Comparison of ENCODE assay signal across 10 cellular contexts in genomic region chr3:119628816-119629445, GRCh38. TPM values are rescaled to one million over a fixed set of nuclear protein-coding genes. Genes with fewer than 3 reads are reported as not detected.
DNase-seq lines count a peak whose midpoint lies in the region; ATAC-seq and TF ChIP-seq lines count a peak whose summit lies in the region.
"Had no signal": no experiment of that assay in that cellular context is flagged by ENCODE, and none has a peak within 500 bp of the region (broad histone marks: within the 10 kb centered on the region; RNA-seq: fewer than 3 reads in every experiment).

No MANE protein-coding gene starts in this region.

- no peak for TF ChIP-seq POLR2A in IMR-90 (IDR thresholded peaks at IDR 0.05; ENCODE audit: low read depth, low read length)

- dilution Hi-C loops in IMR-90 (cut with HindIII; ENCODE audit: low sequenced_read_pairs, unreplicated experiment), result no loop called here

- H3K56ac ChIP-seq in IMR-90 (ENCODE audit: extremely low read depth, insufficient read depth, low read length), result no peak overlapping the region

- H3K14ac ChIP-seq in IMR-90 (replicated peaks; ENCODE audit: low read depth, low read length), result no peak overlapping the region

- no peak overlapping the region for H3K4me3 ChIP-seq in IMR-90 (ENCODE audit: insufficient read depth, low read depth, low read length)
- H3K4me3 ChIP-seq in left lung, result no peak overlapping the region
- no peak overlapping the region for H3K4me3 ChIP-seq in SJCRH30
- no peak overlapping the region for H3K4me3 ChIP-seq in OCI-LY7 (ENCODE audit: low read depth, low read length, poor library complexity, severe bottlenecking)

- H3K36me3 ChIP-seq in IMR-90 (ENCODE audit: control insufficient read depth, insufficient read depth, low read length) (no peaks in the 10 kb centered on the region), left lung (no peaks in the 10 kb centered on the region), SJCRH30 (no peaks in the 10 kb centered on the region), OCI-LY7 (ENCODE audit: insufficient read depth, low read length) (no peaks in the 10 kb centered on the region)

- no CpG with 5 or more reads among the region's 1 CpG for WGBS in IMR-90 (ENCODE audit: extremely low coverage in 2 of 2, insufficient read length in 1 of 2), 2 experiments

- no peak overlapping the region for H2BK120ac ChIP-seq in IMR-90 (ENCODE audit: low read depth, low read length)

- no peak overlapping the region for H2BK5ac ChIP-seq in IMR-90 (ENCODE audit: low read depth, low read length, poor library complexity, severe bottlenecking)

- no peak overlapping the region for H3K9ac ChIP-seq in IMR-90 (ENCODE audit: low read depth, low read length)
- H3K9ac ChIP-seq: KMS-11 had no signal

- no peaks in the 10 kb centered on the region for H3K9me2 ChIP-seq in OCI-LY7 (ENCODE audit: insufficient read depth, low read length)

- intact Hi-C loops in IMR-90 (cut with micrococcal nuclease), result no loop called here
- intact Hi-C loops in left lung (cut with DNase I), result no loop called here
- intact Hi-C loops in OCI-LY7 (cut with micrococcal nuclease; ENCODE audit: unreplicated experiment), result no loop called here

- H3K27me3 ChIP-seq in IMR-90 (ENCODE audit: control insufficient read depth, insufficient read depth, low read length), result peaks cover 4% of the 10 kb centered on the region; the same call in 1 of the 2 replicates
- no peaks in the 10 kb centered on the region for H3K27me3 ChIP-seq in left lung
- no peaks in the 10 kb centered on the region for H3K27me3 ChIP-seq in SJCRH30

- TF ChIP-seq CTCF in IMR-90 (conservative IDR thresholded peaks at IDR 0.05; ENCODE audit: low read depth, low read length), result no peak
- no peak for TF ChIP-seq CTCF in left lung (IDR thresholded peaks at IDR 0.05)
- no peak for TF ChIP-seq CTCF in OCI-LY7 (conservative IDR thresholded peaks at IDR 0.05; ENCODE audit: low read length)

- H3K4me2 ChIP-seq in IMR-90 (ENCODE audit: low read depth, low read length) (no peak overlapping the region), OCI-LY7 (ENCODE audit: low read length) (no peak overlapping the region)
- H3K4me2 ChIP-seq: KMS-11 had no signal

- H3K4me1 ChIP-seq in IMR-90 (ENCODE audit: control insufficient read depth, insufficient read depth, low read length) (peaks cover 10% of the 10 kb centered on the region), left lung (peaks cover 11 to 56% of the 10 kb centered on the region in 2 donors), SJCRH30 (peaks cover 7% of the 10 kb centered on the region; the same call in 1 of the 2 replicates), OCI-LY7 (ENCODE audit: insufficient read depth, low read length, poor library complexity, severe bottlenecking) (no peaks in the 10 kb centered on the region)

- POLR2A ChIA-PET in IMR-90 (lab: Charles Lee; ENCODE audit: unreplicated experiment) (no interaction called here), OCI-LY7 (lab: Charles Lee) (interaction anchor here (0.6 kb wide), 1 partner anchor 1906 kb away, joined by 3 read pairs; no protein-coding TSS in a partner anchor)

- no peaks in the 10 kb centered on the region for H3K79me2 ChIP-seq in OCI-LY7 (ENCODE audit: insufficient read depth, low read depth, low read length)

- no peak overlapping the region for H2AK9ac ChIP-seq in IMR-90 (replicated peaks; ENCODE audit: low read depth, low read length, poor library complexity)

- in situ Hi-C loops in IMR-90 (cut with MboI; ENCODE audit: low sequenced_read_pairs), result no loop called here

- H3K27ac ChIP-seq in IMR-90 (ENCODE audit: insufficient read depth, low read length), result no peak overlapping the region
- peak overlapping the region; percentile 61 to 74 for H3K27ac ChIP-seq in left lung
- no peak overlapping the region for H3K27ac ChIP-seq in SJCRH30
- no peak overlapping the region for H3K27ac ChIP-seq in OCI-LY7 (ENCODE audit: low read depth, low read length, poor library complexity, severe bottlenecking)
- H3K27ac ChIP-seq: KMS-11 had no signal

- H3K9me3 ChIP-seq in IMR-90 (ENCODE audit: control insufficient read depth, insufficient read depth, low read length), result no peaks in the 10 kb centered on the region; the same call in 1 of the 2 replicates
- no peaks in the 10 kb centered on the region for H3K9me3 ChIP-seq in left lung
- H3K9me3 ChIP-seq in SJCRH30 (replicated peaks), result no peaks in the 10 kb centered on the region
- no peaks in the 10 kb centered on the region for H3K9me3 ChIP-seq in OCI-LY7 (ENCODE audit: low read length)

- no peaks in the 10 kb centered on the region for H3K79me1 ChIP-seq in IMR-90 (ENCODE audit: low read depth in 1 of 2, low read length in 2 of 2)

- no peak overlapping the region for H2BK20ac ChIP-seq in IMR-90 (ENCODE audit: low read depth, low read length)

- CTCF ChIA-PET in IMR-90 (lab: Yijun Ruan, JAX), result no interaction called here
- CTCF ChIA-PET in OCI-LY7 (lab: Charles Lee; ENCODE audit: unreplicated experiment), result no interaction called here

- peak; percentile 48 for DNase-seq in GM04504 (ENCODE audit: low read depth)
- no peak for DNase-seq in IMR-90
- DNase-seq in left lung, result no peak
- no peak for DNase-seq in GF-D8 (lab: John Stamatoyannopoulos, UW)
- DNase-seq in SJCRH30, result no peak
- no peak for DNase-seq in NCI-H82 treated with DMSO at 0.1 percent for 48 hours (lab: John Stamatoyannopoulos, UW; ENCODE audit: unreplicated experiment)
- no peak for DNase-seq in OCI-LY7 (ENCODE audit: low spot score)
- DNase-seq: GDM1 had no signal

- no peak for TF ChIP-seq RAD21 in IMR-90 (IDR thresholded peaks at IDR 0.05; ENCODE audit: low read length)

- H2AK5ac ChIP-seq in IMR-90 (ENCODE audit: low read depth, low read length), result no peak overlapping the region; the same call in 1 of the 2 replicates

- no peak overlapping the region for H3K23ac ChIP-seq in IMR-90 (ENCODE audit: low read depth, low read length)

- H2BK15ac ChIP-seq in IMR-90 (ENCODE audit: low read depth, low read length), result peak overlapping the region; percentile 59; the same call in 1 of the 3 replicates

- H4K8ac ChIP-seq in IMR-90 (ENCODE audit: low read depth in 2 of 2, low read length in 2 of 2), result no peak overlapping the region

- ATAC-seq in GM21423 (IDR thresholded peaks at IDR 0.05; ENCODE audit: unreplicated experiment), result peak; percentile 24
- no peak for ATAC-seq in IMR-90 (ENCODE audit: low read depth)
- ATAC-seq in left lung, result peak; percentile 45

- no peaks in the 10 kb centered on the region; the same call in 1 of the 2 replicates for H3K9me1 ChIP-seq in IMR-90 (ENCODE audit: insufficient read depth, low read length)

- H4K20me1 ChIP-seq in IMR-90 (ENCODE audit: insufficient read depth, low read length) (no peaks in the 10 kb centered on the region), OCI-LY7 (ENCODE audit: insufficient read depth, low read length) (no peaks in the 10 kb centered on the region)

- no peak overlapping the region for H3K18ac ChIP-seq in IMR-90 (ENCODE audit: low read depth, low read length)

- H3K4ac ChIP-seq in IMR-90 (ENCODE audit: low read depth, low read length), result no peak overlapping the region; the same call in 1 of the 2 replicates

- H2AFZ ChIP-seq in IMR-90 (replicated peaks; ENCODE audit: low read length, poor library complexity) (no peak overlapping the region), OCI-LY7 (ENCODE audit: low read length) (no peak overlapping the region)

- H4K5ac ChIP-seq in IMR-90 (ENCODE audit: low read depth, low read length), result no peak overlapping the region

- no peak overlapping the region for H4K91ac ChIP-seq in IMR-90 (ENCODE audit: insufficient read depth, low read depth, low read length)

- no TSS peak for BruUV-seq in IMR-90 (replicated peaks; lab: Mats Ljungman, UMichigan)
- BruUV-seq in OCI-LY7 (replicated peaks; lab: Mats Ljungman, UMichigan), result no TSS peak

TF ChIP-seq in IMR-90, 13 proteins besides CTCF, POLR2A, EP300 and RAD21 (continues in another document):
- TF ChIP-seq CEBPB (IDR thresholded peaks at IDR 0.05; ENCODE audit: low read depth, low read length), result no peak
- no peak for TF ChIP-seq FOS (IDR thresholded peaks at IDR 0.05; ENCODE audit: low read depth, low read length)
- TF ChIP-seq BHLHE40 (IDR thresholded peaks at IDR 0.05; ENCODE audit: low read depth, low read length), result no peak
- no peak for TF ChIP-seq RCOR1 (IDR thresholded peaks at IDR 0.05; ENCODE audit: insufficient replicate concordance, low read length)

RNA-seq across cellular contexts. Expression of gene PLA1A, which starts 31.2 kb away (rescaled TPM):
- total RNA-seq in IMR-90 (2012; rRNA removed) (not detected in 2 replicates), left lung (10 to 100 TPM; 10.6 to 14.5 TPM), OCI-LY7 (2022) (not detected in 2 replicates)
- polyA plus RNA-seq in IMR-90 (2012; rRNA removed), result not detected in 2 replicates
- not detected in 2 replicates for polyA plus RNA-seq in IMR-90 (2012; cell fraction: cytosol; rRNA removed)
- polyA plus RNA-seq in IMR-90 (2012; cell fraction: nucleus; rRNA removed; ENCODE audit: low replicate concordance), result not detected in 2 replicates
- 1.2 and 1.4 TPM in 2 replicates for total RNA-seq in SJCRH30 (2014; rRNA removed; shearing (Covaris generic))
- not detected in 2 replicates for total RNA-seq in OCI-LY7 (2014; rRNA removed; shearing (Covaris generic))

RNA-seq across cellular contexts. Expression of gene POPDC2, which starts 31.5 kb away (rescaled TPM):
- total RNA-seq in IMR-90 (2012; rRNA removed) (under 0.01 TPM in 2 replicates), left lung (1 to 10 TPM; 1.3 to 3.4 TPM), OCI-LY7 (2022) (0.96 and 1.3 TPM in 2 replicates)
- 0.29 and 0.32 TPM in 2 replicates for polyA plus RNA-seq in IMR-90 (2012; rRNA removed)
- 0.05 and 0.11 TPM in 2 replicates for polyA plus RNA-seq in IMR-90 (2012; cell fraction: cytosol; rRNA removed)
- 1.0 and 2.2 TPM in 2 replicates for polyA plus RNA-seq in IMR-90 (2012; cell fraction: nucleus; rRNA removed; ENCODE audit: low replicate concordance)
- 0.10 TPM in 1 of 2 replicates, not detected in the other for total RNA-seq in SJCRH30 (2014; rRNA removed; shearing (Covaris generic))
- 0.16 and 1.1 TPM in 2 replicates for total RNA-seq in OCI-LY7 (2014; rRNA removed; shearing (Covaris generic))

RNA-seq across cellular contexts. Expression of gene COX17, which starts 48.3 kb away (rescaled TPM):
- total RNA-seq in IMR-90 (2012; rRNA removed), result 2.0 and 8.6 TPM in 2 replicates
- 24.5 and 31.7 TPM in 2 replicates for polyA plus RNA-seq in IMR-90 (2012; rRNA removed)
- 6.0 and 14.4 TPM in 2 replicates for polyA plus RNA-seq in IMR-90 (2012; cell fraction: cytosol; rRNA removed)
- polyA plus RNA-seq in IMR-90 (2012; cell fraction: nucleus; rRNA removed; ENCODE audit: low replicate concordance), result 1.1 and 6.1 TPM in 2 replicates
- 10 to 100 TPM; 46.2 to 49.6 TPM for total RNA-seq in left lung
- 48.9 and 62.9 TPM in 2 replicates for total RNA-seq in SJCRH30 (2014; rRNA removed; shearing (Covaris generic))
- total RNA-seq in OCI-LY7 (2014; rRNA removed; shearing (Covaris generic)), result 77.3 and 109 TPM in 2 replicates
- total RNA-seq in OCI-LY7 (2022), result 78.5 and 80.0 TPM in 2 replicates

RNA-seq across cellular contexts. Expression of gene ADPRH, which starts 49.6 kb away (rescaled TPM):
- total RNA-seq in IMR-90 (2012; rRNA removed) (under 0.01 TPM in 2 replicates), left lung (10 to 100 TPM; 18.7 to 24.0 TPM), OCI-LY7 (2022) (not detected in 2 replicates)
- polyA plus RNA-seq in IMR-90 (2012; rRNA removed), result 0.06 and 0.12 TPM in 2 replicates
- 0.07 and 0.12 TPM in 2 replicates for polyA plus RNA-seq in IMR-90 (2012; cell fraction: cytosol; rRNA removed)
- polyA plus RNA-seq in IMR-90 (2012; cell fraction: nucleus; rRNA removed; ENCODE audit: low replicate concordance), result 0.02 TPM in 2 replicates
- total RNA-seq in SJCRH30 (2014; rRNA removed; shearing (Covaris generic)), result 0.06 and 0.15 TPM in 2 replicates
- total RNA-seq in OCI-LY7 (2014; rRNA removed; shearing (Covaris generic)), result not detected in 2 replicates

Comparison
In these comparisons a context has a peak if more than half of its experiments do, and no peak if none do; other contexts are left out.
1. H3K27ac ChIP-seq: peak in left lung (2 of 2); none in IMR-90 (single experiment), SJCRH30 (single experiment) and OCI-LY7 (single experiment).